ENCODE assay signal across 18 cellular contexts in genomic region chr12:120590741-120591407, GRCh38. TPM values are rescaled to one million over a fixed set of nuclear protein-coding genes. Genes with fewer than 3 reads are reported as not detected.
DNase-seq lines count a peak whose midpoint lies in the region; ATAC-seq, FAIRE-seq and TF ChIP-seq lines count a peak whose summit lies in the region.
"Had no signal": no experiment of that assay in that cellular context is flagged by ENCODE, and none has a peak within 500 bp of the region (broad histone marks: within the 10 kb centered on the region; RNA-seq: fewer than 3 reads in every experiment).

No MANE protein-coding gene starts in this region.

- H3K9me3 Mint-ChIP-seq in osteocyte (ENCODE audit: unreplicated experiment): no peaks in the 10 kb centered on the region
- H3K9me3 Mint-ChIP-seq: CD4-positive, alpha-beta T cell; GM23338 had no signal

- H3K4me1 Mint-ChIP-seq in osteocyte (ENCODE audit: unreplicated experiment): peaks cover 1% of the 10 kb centered on the region

- no peak overlapping the region for H3K4me3 Mint-ChIP-seq in osteocyte (ENCODE audit: unreplicated experiment)
- H3K4me3 Mint-ChIP-seq: CD4-positive, alpha-beta T cell; GM23338 had no signal

- H3K36me3 Mint-ChIP-seq in osteocyte (ENCODE audit: unreplicated experiment): no peaks in the 10 kb centered on the region

- H3K27me3 ChIP-seq in colonic mucosa: no peaks in the 10 kb centered on the region
- H3K27me3 ChIP-seq: MG63 had no signal

- no peak overlapping the region for H3K27ac Mint-ChIP-seq in osteocyte (ENCODE audit: unreplicated experiment)
- H3K27ac Mint-ChIP-seq: CD4-positive, alpha-beta T cell; GM23338 had no signal

- no peaks in the 10 kb centered on the region for H3K4me1 ChIP-seq in colonic mucosa

- no peaks in the 10 kb centered on the region for H3K9me3 ChIP-seq in colonic mucosa
- H3K9me3 ChIP-seq: MG63 had no signal

- ATAC-seq in left lobe of liver: peak; percentile 74

- intact Hi-C loops in colonic mucosa (cut with DNase I): loop anchor here (10.0 kb wide), 1 partner anchor 514 kb away; no protein-coding TSS in a partner anchor

- no peak for TF ChIP-seq POLR2A in GM12892 (IDR thresholded peaks at IDR 0.05; ENCODE audit: low read depth, low read length)

- peak; percentile 32 for DNase-seq in HuH-7 (ENCODE audit: low spot score)
- peak; percentile 80 for DNase-seq in colonic mucosa
- DNase-seq in left lobe of liver (ENCODE audit: low spot score): no peak
- DNase-seq in NCI-H128 (lab: John Stamatoyannopoulos, UW; ENCODE audit: unreplicated experiment): no peak
- no peak for DNase-seq in GM12892 (ENCODE audit: insufficient read length)
- DNase-seq in osteocyte (ENCODE audit: extremely low spot score, unreplicated experiment): no peak
- DNase-seq: ACHN; CD4-positive, alpha-beta T cell; GF-D8; MG63; NCI-H1105; NCI-H187; NCI-H446 treated with DMSO at 0.1 percent for 48 hours; NCI-H748 treated with DMSO at 0.1 percent for 48 hours had no signal

- H3K36me3 ChIP-seq in colonic mucosa: no peaks in the 10 kb centered on the region
- H3K36me3 ChIP-seq: MG63 had no signal

- H3K27me3 Mint-ChIP-seq in osteocyte (ENCODE audit: unreplicated experiment): peaks cover 11% of the 10 kb centered on the region

- no peak for FAIRE-seq in GM12892 (lab: Jason Lieb, UNC)
- FAIRE-seq: D721Med had no signal

- H3K27ac ChIP-seq in colonic mucosa (peak overlapping the region; percentile 87), temporal lobe (ENCODE audit: low read depth, low read length) (peak overlapping the region; percentile 61)
- H3K27ac ChIP-seq: KMS-11 had no signal

- no peak for TF ChIP-seq CTCF in colonic mucosa (IDR thresholded peaks at IDR 0.05)
- no peak for TF ChIP-seq CTCF in osteocyte (IDR thresholded peaks at IDR 0.05)

- H3K9ac ChIP-seq in colonic mucosa (ENCODE audit: low read depth in 2 of 2, low read length in 2 of 2): no peak overlapping the region
- H3K9ac ChIP-seq: KMS-11 had no signal

- no peak overlapping the region for H3K4me3 ChIP-seq in colonic mucosa
- H3K4me3 ChIP-seq: GM23338, MG63 had no signal

RNA-seq across cellular contexts. Expression of gene POP5, which starts 9.7 kb away (rescaled TPM):
- total RNA-seq in colonic mucosa (10 to 100 TPM; 22.8 to 77.7 TPM), left lobe of liver (24.1 TPM), temporal lobe (18.9 TPM), osteocyte (36.9 and 42.0 TPM in 2 replicates)
- 52.9 TPM for polyA plus RNA-seq in GM12892 (2012; ENCODE audit: missing spikeins)

RNA-seq across cellular contexts. Expression of gene CABP1, which starts 49.6 kb away (rescaled TPM):
- under 1 TPM; 0.77 to 0.79 TPM for total RNA-seq in colonic mucosa
- 0.10 TPM for total RNA-seq in left lobe of liver
- total RNA-seq in temporal lobe: 1.5 TPM
- 3.1 TPM for polyA plus RNA-seq in GM12892 (2012; ENCODE audit: missing spikeins)
- total RNA-seq in osteocyte: not detected in 2 replicates

RNA-seq across cellular contexts. Expression of gene RNF10, which starts 56.7 kb away (rescaled TPM):
- 100 to 1,000 TPM; 199 to 226 TPM for total RNA-seq in colonic mucosa
- total RNA-seq in left lobe of liver: 113 TPM
- total RNA-seq in temporal lobe: 116 TPM
- polyA plus RNA-seq in GM12892 (2012; ENCODE audit: missing spikeins): 83.8 TPM
- total RNA-seq in osteocyte: 139 and 177 TPM in 2 replicates

Comparison
In these comparisons a context has a peak if more than half of its experiments do, and no peak if none do; other contexts are left out.
1. DNase-seq: peak in HuH-7 (single experiment) and colonic mucosa (single experiment); none in left lobe of liver (single experiment), NCI-H128 (single experiment), GM12892 (single experiment) and osteocyte (single experiment).